In genomic region chr18:80109676-80110078, GRCh38 we compare ENCODE assay signal across 1 cellular context.
TF ChIP-seq lines count a peak whose summit lies in the region.

No MANE protein-coding gene starts in this region.

TF ChIP-seq in SK-N-SH, 30 proteins besides CTCF, POLR2A, EP300 and RAD21 (continued from another document):
- TF ChIP-seq IRF3 (IDR thresholded peaks at IDR 0.05; ENCODE audit: low read depth, low read length) (no peak), RCOR1 (IDR thresholded peaks at IDR 0.05; ENCODE audit: low read length) (no peak), SMC3 (IDR thresholded peaks at IDR 0.05; ENCODE audit: low read depth, low read length) (no peak), TEAD4 (IDR thresholded peaks at IDR 0.05; ENCODE audit: borderline replicate concordance, insufficient read depth) (no peak), USF2 (IDR thresholded peaks at IDR 0.05; ENCODE audit: borderline replicate concordance, low read depth, low read length) (peak; percentile 35; the same call in 1 of the 2 replicates), GABPA (IDR thresholded peaks at IDR 0.05; ENCODE audit: low read depth) (no peak), CHD2 (IDR thresholded peaks at IDR 0.05; ENCODE audit: low read length, partially characterized antibody) (no peak), JUND (IDR thresholded peaks at IDR 0.05) (no peak), TCF12 (IDR thresholded peaks at IDR 0.05) (no peak), PBX3 (IDR thresholded peaks at IDR 0.05) (peak; percentile 20; the same call in 1 of the 2 replicates)
